ENCODE assay signal across 12 cellular contexts in genomic region chr5:170305646-170306025, GRCh38. TPM values are rescaled to one million over a fixed set of nuclear protein-coding genes. Genes with fewer than 3 reads are reported as not detected.
"Had no signal": no experiment of that assay in that cellular context is flagged by ENCODE, and none has a peak within 500 bp of the region (broad histone marks: within the 10 kb centered on the region; RNA-seq: fewer than 3 reads in every experiment).

No MANE protein-coding gene starts in this region.

- H3K36me3 ChIP-seq: brain microvascular endothelial cell, vagina had no signal

- H3K27me3 ChIP-seq: brain microvascular endothelial cell, vagina had no signal

- DNase-seq: activated CD4-positive, CD25-positive, alpha-beta regulatory T cell treated with anti-CD3 and anti-CD28 coated beads, Interleukin-2, amount 50 U/mL, for 72 hours; activated naive CD4-positive, alpha-beta T cell treated with anti-CD3 and anti-CD28 coated beads, Interleukin-2, amount 50 U/mL, for 16 hours; amniotic stem cell; natural killer cell; stimulated activated naive CD8-positive, alpha-beta T cell treated with anti-CD3 and anti-CD28 coated beads, Interleukin-15, amount 100 ng/mL, for 72 hours; T-helper 9 cell had no signal

- H3K27ac Mint-ChIP-seq: stimulated activated naive CD8-positive, alpha-beta T cell treated with anti-CD3 and anti-CD28 coated beads, Interleukin-15, amount 100 ng/mL, for 72 hours had no signal

- H3K4me1 ChIP-seq: psoas muscle had no signal

- H3K4me3 ChIP-seq: lung, psoas muscle, vagina had no signal

- H3K9me3 Mint-ChIP-seq: activated T-helper 2 cell treated with anti-CD3 and anti-CD28 coated beads, Interferon-gamma antibody, Interleukin-2, Interleukin-4, amounts not matched to agents 10 μg/mL and 5 μg/mL and 100 μg/mL, durations not matched to agents 14 hours and 24 hours and 36 hours; natural killer cell; stimulated activated naive CD8-positive, alpha-beta T cell treated with anti-CD3 and anti-CD28 coated beads, Interleukin-15, amount 100 ng/mL, for 72 hours had no signal

- H3K27ac ChIP-seq: brain microvascular endothelial cell, psoas muscle had no signal

- H3K27me3 Mint-ChIP-seq: stimulated activated naive CD8-positive, alpha-beta T cell treated with anti-CD3 and anti-CD28 coated beads, Interleukin-15, amount 100 ng/mL, for 72 hours had no signal

- H3K36me3 Mint-ChIP-seq: natural killer cell had no signal

- H3K9me3 ChIP-seq: psoas muscle, vagina had no signal

- H3K4me3 Mint-ChIP-seq: natural killer cell; stimulated activated naive CD8-positive, alpha-beta T cell treated with anti-CD3 and anti-CD28 coated beads, Interleukin-15, amount 100 ng/mL, for 72 hours had no signal

- ATAC-seq: natural killer cell had no signal

RNA-seq across cellular contexts. Expression of gene LCP2, which starts 8.1 kb away (rescaled TPM):
- total RNA-seq: epithelial cell of proximal tubule had no signal
